ENCODE assay signal across 8 cellular contexts in the genomic region with DNA sequence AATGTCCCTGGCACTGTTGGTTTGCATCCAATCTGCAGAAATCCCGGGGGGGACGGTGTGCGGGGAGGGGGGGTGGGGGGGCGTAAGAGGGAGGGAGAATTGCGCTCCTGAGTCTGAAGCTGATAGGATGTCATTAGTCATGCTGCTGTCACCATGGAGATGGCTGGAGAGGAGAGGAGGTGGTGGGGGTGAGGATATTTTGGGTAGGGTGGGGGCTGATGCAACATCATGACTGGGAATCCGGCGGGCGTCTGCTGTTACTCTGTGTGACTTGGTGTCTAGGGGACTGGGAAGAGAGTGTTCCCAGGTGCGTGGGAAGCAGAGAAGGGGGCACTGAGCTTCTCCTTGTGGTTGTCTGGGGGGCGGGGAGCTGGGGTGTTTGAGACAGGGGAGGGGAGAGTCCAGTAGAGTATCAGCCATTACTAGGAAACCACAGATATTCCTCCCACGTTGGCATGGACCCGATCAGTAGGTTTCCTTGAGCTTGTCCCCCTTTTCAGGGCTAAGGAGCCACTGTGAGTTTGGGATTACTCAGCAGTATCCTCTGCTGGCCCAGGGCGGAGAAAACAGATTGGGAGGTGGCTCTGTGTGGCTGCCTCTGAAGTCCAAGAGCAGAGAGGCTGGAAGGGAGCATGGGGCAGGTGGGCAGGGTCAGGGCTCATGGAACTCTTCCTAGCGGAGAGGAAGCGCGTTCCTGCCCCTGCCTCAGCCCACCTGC. TPM values are rescaled to one million over a fixed set of nuclear protein-coding genes. Genes with fewer than 3 reads are reported as not detected.
DNase-seq lines count a peak whose midpoint lies in the region; ATAC-seq and TF ChIP-seq lines count a peak whose summit lies in the region.

No MANE protein-coding gene starts in this region.

- H3K27ac ChIP-seq in iPS-20b (ENCODE audit: low read length) (no peak overlapping the region), uterus (no peak overlapping the region)

- no peaks in the 10 kb centered on the region for H3K27me3 Mint-ChIP-seq in activated naive CD4-positive, alpha-beta T cell treated with anti-CD3 and anti-CD28 coated beads, Interleukin-2, amount 50 U/mL, for 24 hours
- H3K27me3 Mint-ChIP-seq in activated naive CD8-positive, alpha-beta T cell treated with anti-CD3 and anti-CD28 coated beads, Interleukin-2, amount 10 ng/mL, durations not matched to agents 7 days and 5 days: no peaks in the 10 kb centered on the region

- H3K27me3 ChIP-seq in iPS-20b (ENCODE audit: insufficient read depth, low read length): peaks cover 15% of the 10 kb centered on the region
- no peaks in the 10 kb centered on the region for H3K27me3 ChIP-seq in uterus

- peaks cover 7% of the 10 kb centered on the region; the same call in 1 of the 2 replicates for H3K36me3 ChIP-seq in iPS-20b (ENCODE audit: insufficient read depth, low read depth, low read length)
- no peaks in the 10 kb centered on the region for H3K36me3 ChIP-seq in uterus

- peaks cover 5% of the 10 kb centered on the region for H3K36me3 Mint-ChIP-seq in activated naive CD4-positive, alpha-beta T cell treated with anti-CD3 and anti-CD28 coated beads, Interleukin-2, amount 50 U/mL, for 24 hours
- peaks cover 9% of the 10 kb centered on the region for H3K36me3 Mint-ChIP-seq in activated naive CD8-positive, alpha-beta T cell treated with anti-CD3 and anti-CD28 coated beads, Interleukin-2, amount 10 ng/mL, durations not matched to agents 7 days and 5 days

- no peaks in the 10 kb centered on the region for H3K9me3 ChIP-seq in iPS-20b (ENCODE audit: insufficient read depth, low read depth, low read length)
- no peaks in the 10 kb centered on the region for H3K9me3 ChIP-seq in uterus

- POLR2A ChIA-PET in activated naive CD8-positive, alpha-beta T cell treated with anti-CD3 and anti-CD28 coated beads, Interleukin-2, amount 10 ng/mL, durations not matched to agents 7 days and 5 days (lab: Charles Lee): interaction anchor here (0.6 to 2.5 kb wide), 2 partner anchors 16 to 43 kb away, joined by 3 to 9 read pairs; no protein-coding TSS in a partner anchor

- no peaks in the 10 kb centered on the region for H3K9me3 Mint-ChIP-seq in activated naive CD4-positive, alpha-beta T cell treated with anti-CD3 and anti-CD28 coated beads, Interleukin-2, amount 50 U/mL, for 24 hours
- no peaks in the 10 kb centered on the region for H3K9me3 Mint-ChIP-seq in activated naive CD8-positive, alpha-beta T cell treated with anti-CD3 and anti-CD28 coated beads, Interleukin-2, amount 10 ng/mL, durations not matched to agents 7 days and 5 days

- TF ChIP-seq CTCF in uterus (IDR thresholded peaks at IDR 0.05): no peak

- intact Hi-C loops in uterus (cut with DNase I; ENCODE audit: low total_unique reads): loop anchor here (10.0 kb wide), 1 partner anchor 69 kb away; no protein-coding TSS in a partner anchor

- peaks cover 44% of the 10 kb centered on the region for H3K4me1 ChIP-seq in iPS-20b (ENCODE audit: insufficient read depth, low read length)
- H3K4me1 ChIP-seq in uterus: peaks cover 0 to 28% of the 10 kb centered on the region in 2 donors

- peak overlapping the region; percentile 91 for H3K4me3 ChIP-seq in iPS-20b (ENCODE audit: low read length)
- H3K4me3 ChIP-seq in uterus: peak overlapping the region in 1 of 2 donors; percentile 55

- peaks cover 84% of the 10 kb centered on the region for H3K4me1 Mint-ChIP-seq in activated naive CD4-positive, alpha-beta T cell treated with anti-CD3 and anti-CD28 coated beads, Interleukin-2, amount 50 U/mL, for 24 hours
- H3K4me1 Mint-ChIP-seq in activated naive CD8-positive, alpha-beta T cell treated with anti-CD3 and anti-CD28 coated beads, Interleukin-2, amount 10 ng/mL, durations not matched to agents 7 days and 5 days: peaks cover 40% of the 10 kb centered on the region

- no peak for TF ChIP-seq POLR2A in uterus (IDR thresholded peaks at IDR 0.05)

- H3K9ac ChIP-seq in iPS-20b (ENCODE audit: low read depth, low read length): peak overlapping the region; percentile 37; the same call in 1 of the 2 replicates

- DNase-seq in activated naive CD4-positive, alpha-beta T cell (lab: John Stamatoyannopoulos, UW): no peak
- no peak for DNase-seq in activated naive CD8-positive, alpha-beta T cell treated with anti-CD3 and anti-CD28 coated beads, Interleukin-2, amount 10 ng/mL, durations not matched to agents 7 days and 5 days
- DNase-seq in uterus (peak; percentile 35 to 62), NCI-H526 treated with DMSO at 0.1 percent for 48 hours (lab: John Stamatoyannopoulos, UW) (no peak)

- H3K4me3 Mint-ChIP-seq in activated naive CD4-positive, alpha-beta T cell treated with anti-CD3 and anti-CD28 coated beads, Interleukin-2, amount 50 U/mL, for 24 hours: peak overlapping the region; percentile 88
- H3K4me3 Mint-ChIP-seq in activated naive CD8-positive, alpha-beta T cell treated with anti-CD3 and anti-CD28 coated beads, Interleukin-2, amount 10 ng/mL, durations not matched to agents 7 days and 5 days: peak overlapping the region; percentile 45

- ATAC-seq in activated naive CD8-positive, alpha-beta T cell treated with anti-CD3 and anti-CD28 coated beads, Interleukin-2, amount 10 ng/mL, durations not matched to agents 7 days and 5 days (ENCODE audit: low read depth): no peak
- ATAC-seq in HG03135 (IDR thresholded peaks at IDR 0.05; ENCODE audit: unreplicated experiment): no peak
- ATAC-seq in GM18498 (IDR thresholded peaks at IDR 0.05; ENCODE audit: unreplicated experiment): no peak

- H3K27ac Mint-ChIP-seq in activated naive CD4-positive, alpha-beta T cell treated with anti-CD3 and anti-CD28 coated beads, Interleukin-2, amount 50 U/mL, for 24 hours: peak overlapping the region; percentile 72
- H3K27ac Mint-ChIP-seq in activated naive CD8-positive, alpha-beta T cell treated with anti-CD3 and anti-CD28 coated beads, Interleukin-2, amount 10 ng/mL, durations not matched to agents 7 days and 5 days: no peak overlapping the region

RNA-seq across cellular contexts. Expression of a gene that starts 18.9 kb away (rescaled TPM):
- 10 to 100 TPM; 19.9 to 21.0 TPM for total RNA-seq in activated naive CD8-positive, alpha-beta T cell treated with anti-CD3 and anti-CD28 coated beads, Interleukin-2, amount 10 ng/mL, durations not matched to agents 7 days and 5 days
- total RNA-seq in uterus: 10 to 100 TPM in 2 of 4 donors, 1 to 10 TPM in 2; 1.3 to 12.0 (median 7.8) TPM

Comparison
In these comparisons a context has a peak if more than half of its experiments do, and no peak if none do; other contexts are left out.
1. DNase-seq: peak in uterus (2 of 2); none in activated naive CD4-positive, alpha-beta T cell (0 of 4), activated naive CD8-positive, alpha-beta T cell treated with anti-CD3 and anti-CD28 coated beads, Interleukin-2, amount 10 ng/mL, durations not matched to agents 7 days and 5 days (single experiment) and NCI-H526 treated with DMSO at 0.1 percent for 48 hours (single experiment).